21 cellular contexts compared by ENCODE assay signal in the genomic region with DNA sequence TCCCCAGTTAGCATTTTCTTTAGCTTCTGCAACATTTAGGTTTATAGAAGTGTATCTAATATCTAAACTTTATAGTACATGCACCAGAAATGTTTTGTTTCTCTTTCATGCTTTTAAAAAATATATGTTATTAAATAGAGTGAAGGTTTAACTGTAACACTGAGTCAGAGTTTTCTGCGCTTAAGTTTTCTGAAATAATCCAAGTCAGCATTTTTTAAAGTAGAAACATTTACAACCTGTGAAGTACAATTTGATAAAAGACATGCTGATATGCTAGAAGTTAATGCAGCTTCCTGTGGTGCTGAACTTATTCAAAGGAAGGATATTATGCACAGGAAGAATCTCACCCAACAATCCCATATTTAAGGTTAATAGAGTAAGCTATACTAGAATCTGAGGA.
DNase-seq lines count a peak whose midpoint lies in the region; ATAC-seq, FAIRE-seq and TF ChIP-seq lines count a peak whose summit lies in the region.
"Had no signal": no experiment of that assay in that cellular context is flagged by ENCODE, and none has a peak within 500 bp of the region (broad histone marks: within the 10 kb centered on the region; RNA-seq: fewer than 3 reads in every experiment).

No MANE protein-coding gene starts in this region.

- H3K9me1 ChIP-seq in K562 (ENCODE audit: control insufficient read depth, insufficient read depth, low read length) = no peaks in the 10 kb centered on the region

- TF ChIP-seq EP300 in HepG2 (IDR thresholded peaks at IDR 0.05; ENCODE audit: low read depth in 2 of 2, low read length in 2 of 2) (no peak), HepG2 (CRISPR knock-in tag; IDR thresholded peaks at IDR 0.05; ENCODE audit: borderline replicate concordance) (no peak), K562 (IDR thresholded peaks at IDR 0.05; ENCODE audit: low read length) (no peak)

- H2AFZ ChIP-seq in HepG2 (ENCODE audit: low read length) (no peak overlapping the region), Loucy (ENCODE audit: low read length) (peak overlapping the region; percentile 31; the same call in 1 of the 2 replicates), K562 (ENCODE audit: low read depth, low read length) (no peak overlapping the region)
- H2AFZ ChIP-seq: GM23338 had no signal

- 63% methylated on average over 1 of the region's 1 CpG for WGBS in HepG2 (ENCODE audit: low lambda C conversion rate)
- WGBS in right lobe of liver (ENCODE audit: insufficient coverage, low coverage, low lambda C conversion rate, missing lambda C conversion rate) = 60% methylated on average over 1 of the region's 1 CpG
- WGBS in K562 (ENCODE audit: insufficient coverage, low coverage, missing lambda C conversion rate) = 0% methylated on average over 1 of the region's 1 CpG

- H3K27me3 ChIP-seq in HepG2 (ENCODE audit: control insufficient read depth in 1 of 2, insufficient read depth in 2 of 2, low read length in 2 of 2) (no peaks in the 10 kb centered on the region), right lobe of liver (no peaks in the 10 kb centered on the region), Loucy (ENCODE audit: insufficient read depth, low read length, poor library complexity, severe bottlenecking) (no peaks in the 10 kb centered on the region), K562 (ENCODE audit: control insufficient read depth in 2 of 2, insufficient read depth in 2 of 2, low read length in 2 of 2) (no peaks in the 10 kb centered on the region)

- TF ChIP-seq RAD21 in HepG2 (CRISPR knock-in tag; IDR thresholded peaks at IDR 0.05) (no peak), K562 (CRISPR knock-in tag; conservative IDR thresholded peaks at IDR 0.05 in 1 of 2, IDR thresholded peaks at IDR 0.05 in 1 of 2) (no peak)

- TF ChIP-seq POLR2A in HepG2 (IDR thresholded peaks at IDR 0.05; ENCODE audit: insufficient read depth in 1 of 2, low read depth in 2 of 2, low read length in 2 of 2) = no peak
- no peak for TF ChIP-seq POLR2A in right lobe of liver (IDR thresholded peaks at IDR 0.05)
- no peak for TF ChIP-seq POLR2A in K562 (conservative IDR thresholded peaks at IDR 0.05)

- in situ Hi-C loops in HepG2 (cut with HindIII; ENCODE audit: extremely low pct_ligation_motif_present, low pct_unique_long_range_greater_than_20kb) (no loop called here), K562 (cut with MboI) (no loop called here)

- H3K27ac ChIP-seq in HepG2 (ENCODE audit: extremely low read length, insufficient read depth, low read length) (no peak overlapping the region), right lobe of liver (no peak overlapping the region), K562 (ENCODE audit: extremely low read depth, low read depth, low read length) (no peak overlapping the region)
- H3K27ac ChIP-seq: 22Rv1 had no signal

- H3K9ac ChIP-seq in HepG2 (ENCODE audit: insufficient read depth, low read depth, low read length) = no peak overlapping the region
- H3K9ac ChIP-seq in Loucy (ENCODE audit: low read depth, low read length, poor library complexity, severe bottlenecking) = no peak overlapping the region
- no peak overlapping the region for H3K9ac ChIP-seq in K562 (ENCODE audit: insufficient read depth in 1 of 2, low read depth in 2 of 2, low read length in 2 of 2)

- H3K9me2 ChIP-seq in Loucy (replicated peaks; ENCODE audit: low read depth, low read length) = no peaks in the 10 kb centered on the region

- H3K4me3 ChIP-seq in HepG2 (replicated peaks in 1 of 3; ENCODE audit: insufficient read depth in 1 of 3, low read depth in 2 of 3, low read length in 3 of 3) = no peak overlapping the region
- no peak overlapping the region for H3K4me3 ChIP-seq in right lobe of liver
- no peak overlapping the region for H3K4me3 ChIP-seq in Loucy (ENCODE audit: low read length, poor library complexity, severe bottlenecking)
- H3K4me3 ChIP-seq in K562 = no peak overlapping the region
- H3K4me3 ChIP-seq: GM23338, HAP-1 had no signal

- FAIRE-seq in HepG2 (lab: Jason Lieb, UNC) = no peak
- no peak for FAIRE-seq in K562 (lab: Jason Lieb, UNC)
- FAIRE-seq: A204.1, GM12891, GM18507, H54 had no signal

- no peak overlapping the region for H3K4me2 ChIP-seq in HepG2 (ENCODE audit: low read depth, low read length)
- H3K4me2 ChIP-seq in Loucy (ENCODE audit: low read depth, low read length, poor library complexity, severe bottlenecking) = peak overlapping the region; percentile 21
- no peak overlapping the region for H3K4me2 ChIP-seq in K562 (ENCODE audit: insufficient read depth, low read length)
- H3K4me2 ChIP-seq: GM23338 had no signal

- BruUV-seq in HepG2 (replicated peaks; lab: Mats Ljungman, UMichigan) (no TSS peak), K562 (replicated peaks; lab: Mats Ljungman, UMichigan) (no TSS peak)

- intact Hi-C loops in HepG2 (cut with micrococcal nuclease; ENCODE audit: unreplicated experiment) (no loop called here), right lobe of liver (cut with DNase I) (no loop called here), K562 (cut with micrococcal nuclease) (no loop called here), Right ventricle myocardium superior (cut with DNase I) (no loop called here), left colon (cut with DNase I, micrococcal nuclease) (no loop called here)

- H3K9me3 ChIP-seq in HepG2 (ENCODE audit: low read length) = peaks cover 85% of the 10 kb centered on the region
- no peaks in the 10 kb centered on the region for H3K9me3 ChIP-seq in right lobe of liver
- H3K9me3 ChIP-seq in Loucy (ENCODE audit: insufficient read depth, low read depth, low read length) = no peaks in the 10 kb centered on the region
- no peaks in the 10 kb centered on the region for H3K9me3 ChIP-seq in K562 (replicated peaks; ENCODE audit: control insufficient read depth, insufficient read depth, low read depth, low read length)
- H3K9me3 ChIP-seq: HAP-1 had no signal

- CTCF ChIA-PET in HepG2 (lab: Yijun Ruan, JAX; ENCODE audit: low intra/inter-chr PET ratio, low total read pairs) = no interaction called here
- CTCF ChIA-PET in K562 (lab: Yijun Ruan, JAX; ENCODE audit: low intra/inter-chr PET ratio) = no interaction called here

- DNase-seq in HepG2 (ENCODE audit: low spot score) = no peak
- no peak for DNase-seq in right lobe of liver
- DNase-seq in K562 (ENCODE audit: extremely low read depth in 1 of 4, low spot score in 3 of 4) = no peak
- DNase-seq in Right ventricle myocardium superior = no peak
- no peak for DNase-seq in HUDEP-2 (lab: John Stamatoyannopoulos, UW; ENCODE audit: unreplicated experiment in 76 of 76)
- no peak for DNase-seq in left colon
- DNase-seq: C1 segment of cervical spinal cord; Calu3; CD4-positive, alpha-beta memory T cell; COR-L47; DMS53; GF-D8; HFFc6 had no signal

- H4K20me1 ChIP-seq in HepG2 (ENCODE audit: insufficient read depth, low read length) = no peaks in the 10 kb centered on the region
- H4K20me1 ChIP-seq in Loucy (ENCODE audit: insufficient read depth, low read length, poor library complexity, severe bottlenecking) = no peaks in the 10 kb centered on the region
- H4K20me1 ChIP-seq in K562 (replicated peaks; ENCODE audit: control insufficient read depth, insufficient read depth, low read length) = no peaks in the 10 kb centered on the region

- H3F3A ChIP-seq in Loucy (ENCODE audit: low read depth) = no peaks in the 10 kb centered on the region

- no peaks in the 10 kb centered on the region for H3K4me1 ChIP-seq in HepG2 (ENCODE audit: insufficient read depth, low read length)
- H3K4me1 ChIP-seq in right lobe of liver = no peaks in the 10 kb centered on the region
- H3K4me1 ChIP-seq in Loucy (ENCODE audit: insufficient read depth, low read length, poor library complexity, severe bottlenecking) = peaks cover 5% of the 10 kb centered on the region
- no peaks in the 10 kb centered on the region for H3K4me1 ChIP-seq in K562 (replicated peaks in 1 of 2; ENCODE audit: control insufficient read depth in 2 of 2, insufficient read depth in 2 of 2, low read length in 2 of 2)

- ATAC-seq in HepG2 = no peak
- no peak for ATAC-seq in right lobe of liver
- no peak for ATAC-seq in K562
- no peak for ATAC-seq in Right ventricle myocardium superior (ENCODE audit: poor library complexity)
- ATAC-seq in left colon = no peak
- ATAC-seq: GM23338 had no signal

- POLR2A ChIA-PET in HepG2 (lab: Yijun Ruan, JAX) = no interaction called here
- POLR2A ChIA-PET in K562 (lab: Yijun Ruan, JAX) = no interaction called here

- H3K36me3 ChIP-seq in HepG2 (replicated peaks in 1 of 2; ENCODE audit: control insufficient read depth in 1 of 2, insufficient read depth in 2 of 2, low read length in 2 of 2) (no peaks in the 10 kb centered on the region), right lobe of liver (no peaks in the 10 kb centered on the region), Loucy (ENCODE audit: insufficient read depth, low read length) (no peaks in the 10 kb centered on the region), K562 (ENCODE audit: control insufficient read depth, insufficient read depth, low read length) (no peaks in the 10 kb centered on the region)
- H3K36me3 ChIP-seq: HAP-1 had no signal

- H3K79me2 ChIP-seq in HepG2 (ENCODE audit: insufficient read depth, low read length) (no peaks in the 10 kb centered on the region), Loucy (ENCODE audit: insufficient read depth, low read length) (no peaks in the 10 kb centered on the region), K562 (ENCODE audit: control insufficient read depth, insufficient read depth, low read length) (no peaks in the 10 kb centered on the region)

- no peak for TF ChIP-seq CTCF in HepG2 (CRISPR knock-in tag; IDR thresholded peaks at IDR 0.05)
- no peak for TF ChIP-seq CTCF in right lobe of liver (IDR thresholded peaks at IDR 0.05)
- no peak for TF ChIP-seq CTCF in Loucy (conservative IDR thresholded peaks at IDR 0.05; ENCODE audit: low read length)
- TF ChIP-seq CTCF in K562 (IDR thresholded peaks at IDR 0.05 in 2 of 3, conservative IDR thresholded peaks at IDR 0.05 in 1 of 3; ENCODE audit: insufficient read depth in 2 of 3, low read depth in 1 of 3, low read length in 3 of 3) = no peak

TF ChIP-seq in HepG2, 621 proteins besides CTCF, POLR2A, EP300 and RAD21 (continues in another document):
- peak; percentile 97 for TF ChIP-seq MAFF (IDR thresholded peaks at IDR 0.05; ENCODE audit: low read depth, low read length)
- no peak for TF ChIP-seq ZNF207 (IDR thresholded peaks at IDR 0.05; ENCODE audit: borderline replicate concordance)
- TF ChIP-seq KLF11 (CRISPR knock-in tag; IDR thresholded peaks at IDR 0.05) = no peak
- TF ChIP-seq RBAK (CRISPR knock-in tag; IDR thresholded peaks at IDR 0.05) = no peak
- TF ChIP-seq ZNF10 (CRISPR knock-in tag; IDR thresholded peaks at IDR 0.05; ENCODE audit: borderline replicate concordance, low read depth) = no peak

TF ChIP-seq in K562, 482 proteins besides CTCF, POLR2A, EP300 and RAD21 (continues in another document):
- peak; percentile 51 for TF ChIP-seq MAFF (IDR thresholded peaks at IDR 0.05; ENCODE audit: low read length)
- TF ChIP-seq NUFIP1 (IDR thresholded peaks at IDR 0.05; ENCODE audit: partially characterized antibody) = no peak
- peak; percentile 54; the same call in 1 of the 2 replicates for TF ChIP-seq MAFK (IDR thresholded peaks at IDR 0.05; ENCODE audit: low read length)
